9 cellular contexts compared by ENCODE assay signal in genomic region chr4:104064650-104065577, GRCh38.
DNase-seq lines count a peak whose midpoint lies in the region; TF ChIP-seq lines count a peak whose summit lies in the region.
"Had no signal": no experiment of that assay in that cellular context is flagged by ENCODE, and none has a peak within 500 bp of the region (broad histone marks: within the 10 kb centered on the region; RNA-seq: fewer than 3 reads in every experiment).

No MANE protein-coding gene starts in this region.

- no peak overlapping the region for H3K9ac ChIP-seq in SK-N-SH
- H3K9ac ChIP-seq: BLaER1 had no signal

- H3K4me2 ChIP-seq in SK-N-SH, result no peak overlapping the region
- H3K4me2 ChIP-seq: BLaER1 had no signal

- H3K79me2 ChIP-seq in SK-N-SH (ENCODE audit: insufficient read depth), result no peaks in the 10 kb centered on the region

- CTCF ChIA-PET in SK-N-SH (lab: Yijun Ruan, JAX), result interaction anchor here (0.5 to 3.6 kb wide), 9 partner anchors 10 to 1011 kb away, joined by 3 to 33 read pairs (median 3); no protein-coding TSS in a partner anchor

- H3K9me3 ChIP-seq in HAP-1 (no peaks in the 10 kb centered on the region), MG63 (no peaks in the 10 kb centered on the region), SK-N-SH (no peaks in the 10 kb centered on the region), ovary (no peaks in the 10 kb centered on the region)
- H3K9me3 ChIP-seq: BLaER1 had no signal

- TF ChIP-seq CTCF in SK-N-SH (IDR thresholded peaks at IDR 0.05) (peak; percentile 78), fibroblast of pulmonary artery (IDR thresholded peaks at IDR 0.05; ENCODE audit: low read length, missing control alignments) (peak; percentile 49), ovary (IDR thresholded peaks at IDR 0.05) (no peak)

- no peak overlapping the region for H3K4me3 ChIP-seq in HAP-1
- no peak overlapping the region for H3K4me3 ChIP-seq in MG63
- no peak overlapping the region for H3K4me3 ChIP-seq in SK-N-SH (ENCODE audit: low read depth in 2 of 2, low read length in 1 of 2)
- no peak overlapping the region for H3K4me3 ChIP-seq in fibroblast of pulmonary artery (replicated peaks; ENCODE audit: low read depth, low read length)
- H3K4me3 ChIP-seq in ovary, result no peak overlapping the region
- H3K4me3 ChIP-seq: BLaER1 had no signal

- TF ChIP-seq RAD21 in SK-N-SH (IDR thresholded peaks at IDR 0.05; ENCODE audit: low read length), result peak; percentile 73

- no peak overlapping the region for H2AFZ ChIP-seq in SK-N-SH (ENCODE audit: low read depth)

- intact Hi-C loops in ovary (cut with DNase I), result no loop called here

- no peaks in the 10 kb centered on the region for H3F3A ChIP-seq in SK-N-SH (replicated peaks; ENCODE audit: insufficient read depth)

- TF ChIP-seq EP300 in SK-N-SH (IDR thresholded peaks at IDR 0.05; ENCODE audit: borderline replicate concordance in 1 of 2, low read depth in 1 of 2, low read length in 1 of 2) (no peak), ovary (IDR thresholded peaks at IDR 0.05) (no peak)

- H4K20me1 ChIP-seq in SK-N-SH (ENCODE audit: insufficient read depth), result no peaks in the 10 kb centered on the region
- H4K20me1 ChIP-seq: BLaER1 had no signal

- DNase-seq in activated CD4-positive, alpha-beta T cell treated with anti-CD3 and anti-CD28 coated beads for 48 hours, result peak; percentile 9
- no peak for DNase-seq in activated CD4-positive, alpha-beta T cell treated with anti-CD3 and anti-CD28 coated beads for 1 hour
- DNase-seq in HAP-1 (ENCODE audit: low spot score in 2 of 2), result peak; percentile 40 to 62
- peak; percentile 2 for DNase-seq in MG63
- peak; percentile 25 for DNase-seq in SK-N-SH
- peak; percentile 39 for DNase-seq in fibroblast of pulmonary artery (ENCODE audit: low read depth)
- DNase-seq in ovary, result peak; percentile 6 to 26 (median 22)
- DNase-seq in stimulated activated naive CD4-positive, alpha-beta T cell treated with Interleukin-2 at 50 U/mL for 16 hours (lab: John Stamatoyannopoulos, UW), result no peak

- H3K36me3 ChIP-seq in HAP-1 (replicated peaks) (no peaks in the 10 kb centered on the region), MG63 (no peaks in the 10 kb centered on the region), SK-N-SH (replicated peaks in 1 of 2; ENCODE audit: control insufficient read depth in 1 of 2, insufficient read depth in 2 of 2, low read length in 1 of 2) (no peaks in the 10 kb centered on the region), ovary (no peaks in the 10 kb centered on the region)
- H3K36me3 ChIP-seq: BLaER1 had no signal

- no peak for TF ChIP-seq POLR2A in ovary (IDR thresholded peaks at IDR 0.05)

- no peaks in the 10 kb centered on the region for H3K9me2 ChIP-seq in SK-N-SH

- H3K4me1 ChIP-seq in HAP-1 (no peaks in the 10 kb centered on the region), SK-N-SH (ENCODE audit: control insufficient read depth in 1 of 2, insufficient read depth in 2 of 2, low read depth in 1 of 2, low read length in 1 of 2) (no peaks in the 10 kb centered on the region; a peak in 1 of 4 replicates), ovary (ENCODE audit: insufficient read depth) (no peaks in the 10 kb centered on the region)
- H3K4me1 ChIP-seq: BLaER1 had no signal

- POLR2A ChIA-PET in SK-N-SH (lab: Yijun Ruan, JAX), result no interaction called here

- H3K27me3 ChIP-seq in HAP-1 (ENCODE audit: low read depth) (no peaks in the 10 kb centered on the region), MG63 (no peaks in the 10 kb centered on the region), SK-N-SH (ENCODE audit: insufficient read depth) (no peaks in the 10 kb centered on the region), ovary (no peaks in the 10 kb centered on the region)
- H3K27me3 ChIP-seq: BLaER1 had no signal

- H3K27ac ChIP-seq in SK-N-SH (ENCODE audit: low read depth in 2 of 2, low read length in 1 of 2) (no peak overlapping the region), ovary (no peak overlapping the region)
- H3K27ac ChIP-seq: BLaER1 had no signal

- WGBS in SK-N-SH (ENCODE audit: low lambda C conversion rate), result under 1% methylated on average over 8 of the region's 8 CpGs
- WGBS in ovary, 3 donors, result 9 to 12% (median 11%) methylated on average over 8 of the region's 8 CpGs

- in situ Hi-C loops in HAP-1 (cut with MboI; ENCODE audit: low sequenced_read_pairs), result no loop called here

TF ChIP-seq in SK-N-SH, 30 proteins besides CTCF, POLR2A, EP300 and RAD21:
- TF ChIP-seq CHD2 (IDR thresholded peaks at IDR 0.05; ENCODE audit: low read length, partially characterized antibody), result no peak
- TF ChIP-seq EZH2phosphoT487 (IDR thresholded peaks at IDR 0.05; ENCODE audit: borderline replicate concordance, low read depth), result no peak
- TF ChIP-seq TAF1 (IDR thresholded peaks at IDR 0.05; ENCODE audit: borderline replicate concordance, low read depth, low read length), result no peak
- TF ChIP-seq SMC3 (IDR thresholded peaks at IDR 0.05; ENCODE audit: low read depth, low read length), result peak; percentile 71

Comparison
In these comparisons a context has a peak if more than half of its experiments do, and no peak if none do; other contexts are left out.
1. DNase-seq: peak in activated CD4-positive, alpha-beta T cell treated with anti-CD3 and anti-CD28 coated beads for 48 hours (single experiment), HAP-1 (2 of 2), MG63 (single experiment), SK-N-SH (single experiment), fibroblast of pulmonary artery (single experiment) and ovary (5 of 5); none in activated CD4-positive, alpha-beta T cell treated with anti-CD3 and anti-CD28 coated beads for 1 hour (single experiment) and stimulated activated naive CD4-positive, alpha-beta T cell treated with Interleukin-2 at 50 U/mL for 16 hours (single experiment).
2. CTCF ChIP-seq: peak in SK-N-SH (single experiment) and fibroblast of pulmonary artery (single experiment); none in ovary (0 of 3).